In the genomic region with DNA sequence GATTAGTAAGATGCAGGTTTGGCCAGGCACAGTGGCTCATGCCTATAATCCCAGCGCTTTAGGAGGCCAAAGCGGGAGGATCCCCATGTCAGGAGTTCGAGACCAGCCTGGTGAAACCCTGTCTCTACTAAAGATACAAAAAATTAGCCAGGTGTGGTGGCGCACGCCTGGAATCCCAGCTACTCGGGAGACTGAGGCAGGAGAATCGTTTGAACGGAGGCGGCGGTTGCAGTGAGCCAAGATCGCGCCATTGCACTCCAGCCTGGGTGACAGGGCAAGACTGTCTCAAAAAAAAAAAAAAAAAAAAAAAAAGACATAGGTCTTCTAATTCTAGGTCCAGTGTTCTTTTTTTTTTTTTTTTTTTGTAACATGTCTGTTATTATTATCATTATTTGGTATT, we compare ENCODE assay signal across 1 cellular context. TPM values are rescaled to one million over a fixed set of nuclear protein-coding genes. Genes with fewer than 3 reads are reported as not detected.
"Had no signal": no experiment of that assay in that cellular context is flagged by ENCODE, and none has a peak within 500 bp of the region (broad histone marks: within the 10 kb centered on the region; RNA-seq: fewer than 3 reads in every experiment).

No MANE protein-coding gene starts in this region.

RNA-seq across cellular contexts. Expression of a gene that starts 52.1 kb away (rescaled TPM):
- total RNA-seq: MCF 10A had no signal
